28 cellular contexts compared by ENCODE assay signal in the genomic region with DNA sequence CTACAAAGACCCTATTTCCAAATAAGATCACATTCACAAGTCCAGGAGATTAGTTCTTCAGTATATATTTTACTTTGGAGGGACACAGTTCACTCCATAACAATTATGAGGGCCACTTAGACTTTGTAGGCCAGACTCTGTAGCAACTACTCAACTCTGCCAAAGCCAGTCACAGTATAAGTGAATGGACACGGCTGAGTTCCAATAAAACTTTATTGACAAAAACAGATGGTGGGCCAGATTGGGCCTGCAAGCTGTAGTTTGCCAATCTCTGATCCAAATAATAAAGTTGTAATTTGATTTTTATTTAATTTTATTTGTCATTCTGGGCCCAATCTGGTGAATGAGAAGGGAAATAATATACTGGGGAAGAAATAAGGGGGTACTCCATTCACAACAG.
"Had no signal": no experiment of that assay in that cellular context is flagged by ENCODE, and none has a peak within 500 bp of the region (broad histone marks: within the 10 kb centered on the region; RNA-seq: fewer than 3 reads in every experiment).

No MANE protein-coding gene starts in this region.

- DNase-seq: colonic mucosa; cortex of kidney; dermis blood vessel endothelial cell; dorsolateral prefrontal cortex; effector CD4-positive, alpha-beta T cell; effector CD8-positive, alpha-beta T cell; effector memory CD4-positive, alpha-beta T cell; effector memory CD8-positive, alpha-beta T cell; erythroblast; esophagus squamous epithelium; foreskin fibroblast; foreskin keratinocyte; foreskin melanocyte; gastrocnemius medialis; glutamatergic neuron; head of caudate nucleus; heart left ventricle; heart right ventricle had no signal

- H3K9me3 ChIP-seq: colonic mucosa, esophagus muscularis mucosa, esophagus squamous epithelium, gastrocnemius medialis, gastroesophageal sphincter, heart left ventricle, heart right ventricle had no signal

- H3K27me3 ChIP-seq: colonic mucosa, dorsolateral prefrontal cortex, esophagus muscularis mucosa, esophagus squamous epithelium, foreskin keratinocyte, gastrocnemius medialis, gastroesophageal sphincter, heart left ventricle had no signal

- H3K27me3 Mint-ChIP-seq: dendritic cell treated with granulocyte-macrophage colony-stimulating factor and Interleukin-4, amounts not matched to agents 40 ng/mL and 50 ng/mL, for 4 days had no signal

- H3K27ac ChIP-seq: colonic mucosa, coronary artery, dorsolateral prefrontal cortex, epithelial cell of prostate, esophagus muscularis mucosa, esophagus squamous epithelium, foreskin keratinocyte, gastrocnemius medialis, gastroesophageal sphincter, heart left ventricle, heart right ventricle had no signal

- H3K4me3 ChIP-seq: colonic mucosa, coronary artery, dorsolateral prefrontal cortex, esophagus muscularis mucosa, esophagus squamous epithelium, gastrocnemius medialis, gastroesophageal sphincter, heart left ventricle, heart right ventricle had no signal

- H3K27ac Mint-ChIP-seq: dendritic cell treated with granulocyte-macrophage colony-stimulating factor and Interleukin-4, amounts not matched to agents 40 ng/mL and 50 ng/mL, for 4 days; effector memory CD8-positive, alpha-beta T cell had no signal

- FAIRE-seq: colon, endometrium, endothelial cell of umbilical vein, frontal cortex had no signal

- ATAC-seq: effector memory CD8-positive, alpha-beta T cell; esophagus mucosa; foreskin keratinocyte; gastrocnemius medialis; gastroesophageal sphincter; heart left ventricle; heart right ventricle had no signal

- H3K4me3 Mint-ChIP-seq: dendritic cell treated with granulocyte-macrophage colony-stimulating factor and Interleukin-4, amounts not matched to agents 40 ng/mL and 50 ng/mL, for 4 days; effector memory CD8-positive, alpha-beta T cell had no signal

- H3K4me1 ChIP-seq: colonic mucosa, esophagus squamous epithelium, foreskin keratinocyte, gastrocnemius medialis had no signal

- H3K36me3 ChIP-seq: colonic mucosa, esophagus muscularis mucosa, esophagus squamous epithelium, gastrocnemius medialis, gastroesophageal sphincter, heart left ventricle, heart right ventricle had no signal
